In genomic region chr13:94658926-94659649, GRCh38 we compare ENCODE assay signal across 16 cellular contexts. TPM values are rescaled to one million over a fixed set of nuclear protein-coding genes. Genes with fewer than 3 reads are reported as not detected.
A peak's percentile ranks its signal among the peaks of the same experiment; 100 is the strongest.
DNase-seq lines count a peak whose midpoint lies in the region; ATAC-seq and TF ChIP-seq lines count a peak whose summit lies in the region.
"Had no signal": no experiment of that assay in that cellular context is flagged by ENCODE, and none has a peak within 500 bp of the region (broad histone marks: within the 10 kb centered on the region; RNA-seq: fewer than 3 reads in every experiment).

No MANE protein-coding gene starts in this region.

- H3K9me3 Mint-ChIP-seq in MCF 10A (ENCODE audit: unreplicated experiment) = no peaks in the 10 kb centered on the region
- no peaks in the 10 kb centered on the region for H3K9me3 Mint-ChIP-seq in type B pancreatic cell
- H3K9me3 Mint-ChIP-seq: activated CD4-positive, alpha-beta memory T cell treated with anti-CD3 and anti-CD28 coated beads for 36 hours had no signal

- no peak overlapping the region for H2AFZ ChIP-seq in mammary epithelial cell (ENCODE audit: low read depth, low read length)
- H2AFZ ChIP-seq: parathyroid adenoma had no signal

- no peaks in the 10 kb centered on the region for H4K20me1 ChIP-seq in mammary epithelial cell (ENCODE audit: insufficient read depth, low read length)

- no TSS peak for BruUV-seq in mammary epithelial cell (replicated peaks; lab: Mats Ljungman, UMichigan)
- no TSS peak for BruUV-seq in MCF 10A (replicated peaks; lab: Mats Ljungman, UMichigan)

- H3K36me3 ChIP-seq in mammary epithelial cell (ENCODE audit: insufficient read depth, low read length) (no peaks in the 10 kb centered on the region), BE2C (no peaks in the 10 kb centered on the region)
- H3K36me3 ChIP-seq: gastroesophageal sphincter had no signal

- H3K27ac ChIP-seq in mammary epithelial cell (ENCODE audit: insufficient read depth, low read depth, low read length) = no peak overlapping the region
- H3K27ac ChIP-seq: gastroesophageal sphincter, parathyroid adenoma had no signal

- H3K4me3 ChIP-seq in mammary epithelial cell (replicated peaks in 1 of 3; ENCODE audit: insufficient read depth in 1 of 3, low read depth in 2 of 3, low read length in 3 of 3) (no peak overlapping the region), epithelial cell of proximal tubule (ENCODE audit: low read depth, low read length) (no peak overlapping the region), BE2C (ENCODE audit: low read depth, low read length) (no peak overlapping the region)
- H3K4me3 ChIP-seq: gastroesophageal sphincter, mucosa of descending colon had no signal

- H3K36me3 Mint-ChIP-seq in MCF 10A (ENCODE audit: insufficient read depth, unreplicated experiment) (no peaks in the 10 kb centered on the region), type B pancreatic cell (no peaks in the 10 kb centered on the region)
- H3K36me3 Mint-ChIP-seq: activated CD4-positive, alpha-beta memory T cell treated with anti-CD3 and anti-CD28 coated beads for 36 hours had no signal

- no peak overlapping the region for H3K4me3 Mint-ChIP-seq in MCF 10A (ENCODE audit: unreplicated experiment)
- H3K4me3 Mint-ChIP-seq in type B pancreatic cell = no peak overlapping the region
- H3K4me3 Mint-ChIP-seq: activated CD4-positive, alpha-beta memory T cell treated with anti-CD3 and anti-CD28 coated beads for 36 hours had no signal

- WGBS in mammary epithelial cell (ENCODE audit: low coverage, missing lambda C conversion rate) = 83% methylated on average over 1 of the region's 1 CpG

- H3K27me3 ChIP-seq in mammary epithelial cell (ENCODE audit: insufficient read depth, low read length) (peaks cover 3% of the 10 kb centered on the region), BE2C (peaks cover 43% of the 10 kb centered on the region)

- POLR2A ChIA-PET in MCF 10A (lab: Yijun Ruan, JAX) = interaction anchor here (1.1 kb wide), 1 partner anchor 17 kb away, joined by 5 read pairs; no protein-coding TSS in a partner anchor

- CTCF ChIA-PET in mammary epithelial cell (lab: Charles Lee; ENCODE audit: low non-redundant PET) (no interaction called here), MCF 10A (lab: Yijun Ruan, JAX) (interaction anchor here (0.7 to 2.6 kb wide), 7 partner anchors 9 to 825 kb away, joined by 3 to 21 read pairs (median 4); no protein-coding TSS in a partner anchor)

- ATAC-seq in SK-N-SH treated with all-trans-retinoic acid at 6 μM for 48 hours = peak; percentile 45; the same call in 1 of the 3 replicates
- ATAC-seq in HG02938 (IDR thresholded peaks at IDR 0.05; ENCODE audit: unreplicated experiment) = no peak
- ATAC-seq: gastroesophageal sphincter, mucosa of descending colon had no signal

- dilution Hi-C loops in mammary epithelial cell (cut with HindIII; ENCODE audit: low sequenced_read_pairs) = no loop called here

- no peak overlapping the region for H3K9ac ChIP-seq in mammary epithelial cell (ENCODE audit: insufficient read depth, low read length)
- H3K9ac ChIP-seq: parathyroid adenoma had no signal

- H3K4me1 ChIP-seq in mammary epithelial cell (ENCODE audit: insufficient read depth, low read length) (peaks cover 8% of the 10 kb centered on the region), BE2C (no peaks in the 10 kb centered on the region)
- H3K4me1 ChIP-seq: gastroesophageal sphincter, parathyroid adenoma had no signal

- H3K27ac Mint-ChIP-seq in MCF 10A (ENCODE audit: low read depth, unreplicated experiment) (no peak overlapping the region), type B pancreatic cell (no peak overlapping the region)
- H3K27ac Mint-ChIP-seq: activated CD4-positive, alpha-beta memory T cell treated with anti-CD3 and anti-CD28 coated beads for 36 hours had no signal

- H3K4me1 Mint-ChIP-seq in MCF 10A (ENCODE audit: insufficient read depth, unreplicated experiment) = peaks cover 15% of the 10 kb centered on the region
- H3K4me1 Mint-ChIP-seq in type B pancreatic cell (ENCODE audit: unreplicated experiment) = peaks cover 27% of the 10 kb centered on the region

- H3K27me3 Mint-ChIP-seq in MCF 10A (ENCODE audit: insufficient read depth, unreplicated experiment) (no peaks in the 10 kb centered on the region), type B pancreatic cell (peaks cover 41% of the 10 kb centered on the region)

- intact Hi-C loops in mammary epithelial cell (cut with micrococcal nuclease) (loop anchor here (5.0 kb wide), 1 partner anchor 37 kb away; no protein-coding TSS in a partner anchor), MCF 10A (cut with micrococcal nuclease) (no loop called here)

- no peaks in the 10 kb centered on the region for H3K79me2 ChIP-seq in mammary epithelial cell (ENCODE audit: insufficient read depth, low read length)
- H3K79me2 ChIP-seq: parathyroid adenoma had no signal

- DNase-seq in mammary epithelial cell (peak; percentile 8), MCF 10A (ENCODE audit: unreplicated experiment) (no peak), epithelial cell of proximal tubule (ENCODE audit: low read depth) (no peak), type B pancreatic cell (ENCODE audit: extremely low spot score, unreplicated experiment) (no peak), BE2C (no peak), ureter (ENCODE audit: low spot score) (no peak)
- DNase-seq: activated CD4-positive, alpha-beta memory T cell treated with anti-CD3 and anti-CD28 coated beads for 36 hours; anterior cingulate cortex; DMS53; mucosa of descending colon; NCI-H1436 treated with DMSO at 0.1 percent for 48 hours; NCI-H524 had no signal

- H3K9me3 ChIP-seq in mammary epithelial cell (replicated peaks; ENCODE audit: insufficient read depth, low read length) = no peaks in the 10 kb centered on the region
- no peaks in the 10 kb centered on the region for H3K9me3 ChIP-seq in BE2C
- H3K9me3 ChIP-seq: mucosa of descending colon had no signal

- TF ChIP-seq CTCF in mammary epithelial cell (conservative IDR thresholded peaks at IDR 0.05 in 1 of 2, IDR thresholded peaks at IDR 0.05 in 1 of 2; ENCODE audit: extremely low read depth in 1 of 2, insufficient read depth in 1 of 2, low read depth in 1 of 2, low read length in 2 of 2) (no peak), MCF 10A (IDR thresholded peaks at IDR 0.05; ENCODE audit: unreplicated experiment) (no peak), epithelial cell of proximal tubule (conservative IDR thresholded peaks at IDR 0.05; ENCODE audit: low read depth, low read length) (peak; percentile 4), type B pancreatic cell (conservative IDR thresholded peaks at IDR 0.05) (peak; percentile 57), BE2C (IDR thresholded peaks at IDR 0.05; ENCODE audit: low read depth, low read length) (no peak)

- no peak overlapping the region for H3K4me2 ChIP-seq in mammary epithelial cell (ENCODE audit: insufficient read depth, low read depth, low read length)

- in situ Hi-C loops in mammary epithelial cell (cut with MboI; ENCODE audit: low sequenced_read_pairs in 2 of 2) = loop anchor here (25.0 kb wide), 1 partner anchor 503 kb away; no protein-coding TSS in a partner anchor

TF ChIP-seq in SK-N-SH treated with all-trans-retinoic acid at 6 μM for 48 hours, 23 proteins besides CTCF, POLR2A, EP300 and RAD21 (continues in another document):
- TF ChIP-seq POU6F1 (CRISPR knock-in tag; IDR thresholded peaks at IDR 0.05; ENCODE audit: borderline replicate concordance, low read depth) (no peak), CREB5 (CRISPR knock-in tag; IDR thresholded peaks at IDR 0.05; ENCODE audit: low read depth) (no peak)

RNA-seq across cellular contexts. Expression of gene SOX21, which starts 53.3 kb away (rescaled TPM):
- not detected for total RNA-seq in mammary epithelial cell
- polyA plus RNA-seq in mammary epithelial cell = not detected
- not detected for polyA minus RNA-seq in mammary epithelial cell
- total RNA-seq in MCF 10A (2022) = not detected in 2 replicates
- 0.40 TPM in 1 of 2 replicates, not detected in the other for total RNA-seq in epithelial cell of proximal tubule
- total RNA-seq in type B pancreatic cell (ENCODE audit: low replicate concordance) = 9.6 and 11.4 TPM in 2 replicates
- polyA plus RNA-seq in BE2C (2012; ENCODE audit: insufficient read depth, insufficient read length, low read depth) = not detected
- not detected for total RNA-seq in ureter
- total RNA-seq: activated CD4-positive, alpha-beta memory T cell treated with anti-CD3 and anti-CD28 coated beads for 36 hours; mucosa of descending colon had no signal

RNA-seq across cellular contexts. Expression of gene GPR180, which starts 57.4 kb away (rescaled TPM):
- 10 to 100 TPM in 1 of 2 donors, 1 to 10 TPM in 1; 9.7 to 11.5 TPM for total RNA-seq in mammary epithelial cell
- 4.8 TPM for polyA plus RNA-seq in mammary epithelial cell
- polyA minus RNA-seq in mammary epithelial cell = 8.2 TPM
- total RNA-seq in MCF 10A (2022) = 4.8 and 4.9 TPM in 2 replicates
- 8.2 and 9.8 TPM in 2 replicates for total RNA-seq in epithelial cell of proximal tubule
- 6.1 and 6.6 TPM in 2 replicates for total RNA-seq in type B pancreatic cell (ENCODE audit: low replicate concordance)
- 2.4 TPM for polyA plus RNA-seq in BE2C (2012; ENCODE audit: insufficient read depth, insufficient read length, low read depth)
- 5.1 TPM for total RNA-seq in ureter

Comparison
In these comparisons a context has a peak if more than half of its experiments do, and no peak if none do; other contexts are left out.
1. CTCF ChIP-seq: peak in epithelial cell of proximal tubule (single experiment) and type B pancreatic cell (single experiment); none in mammary epithelial cell (0 of 2), MCF 10A (single experiment) and BE2C (single experiment).